Comparison of ENCODE assay signal across 1 cellular context in genomic region chr5:108278285-108279240, GRCh38.
TF ChIP-seq lines count a peak whose summit lies in the region.

No MANE protein-coding gene starts in this region.

TF ChIP-seq in HepG2, 621 proteins besides CTCF, POLR2A, EP300 and RAD21 (continued from another document):
- TF ChIP-seq ZNF407 (CRISPR knock-in tag; IDR thresholded peaks at IDR 0.05; ENCODE audit: not compliant biosample characterization) (no peak), CENPT (CRISPR knock-in tag; IDR thresholded peaks at IDR 0.05; ENCODE audit: low read depth) (no peak)
TF ChIP-seq in HepG2: peak in this region for 0.
